Comparison of ENCODE assay signal across 9 cellular contexts in the genomic region with DNA sequence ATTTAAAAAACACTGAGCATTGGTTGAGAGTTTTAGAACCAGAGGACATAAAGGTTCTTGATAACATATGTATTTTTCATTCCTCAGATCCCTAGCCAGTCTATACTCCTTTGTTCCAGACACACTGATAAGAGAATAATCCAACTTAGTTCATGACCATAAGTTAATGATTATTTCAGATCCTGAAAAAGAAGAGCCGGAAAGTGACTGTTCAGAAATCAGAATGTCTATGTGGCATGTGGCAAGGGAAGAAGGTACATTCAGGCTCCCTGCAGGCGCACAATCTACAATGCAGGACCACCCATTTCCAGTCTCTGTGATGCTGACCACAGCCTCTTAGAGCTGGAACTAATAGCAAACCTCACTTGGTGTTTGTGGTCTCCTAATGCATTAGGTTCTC.
"Had no signal": no experiment of that assay in that cellular context is flagged by ENCODE, and none has a peak within 500 bp of the region (broad histone marks: within the 10 kb centered on the region; RNA-seq: fewer than 3 reads in every experiment).

No MANE protein-coding gene starts in this region.

- H3K4me3 ChIP-seq: GM23338, HAP-1 had no signal

- H3K9ac ChIP-seq: KMS-11 had no signal

- H3K4me2 ChIP-seq: GM23338, KMS-11 had no signal

- H3K27me3 Mint-ChIP-seq: IgD-negative memory B cell had no signal

- H3K36me3 ChIP-seq: HAP-1 had no signal

- H3K4me3 Mint-ChIP-seq: GM23338, HFFc6, IgD-negative memory B cell had no signal

- H3K4me1 ChIP-seq: HAP-1 had no signal

- H3K9me3 ChIP-seq: HAP-1 had no signal

- DNase-seq: H7, HFFc6, KBM-7 had no signal

- H3K36me3 Mint-ChIP-seq: IgD-negative memory B cell had no signal

- H3K27ac Mint-ChIP-seq: GM23338, HFFc6, IgD-negative memory B cell had no signal

- H3K4me1 Mint-ChIP-seq: IgD-negative memory B cell had no signal

- ATAC-seq: GM23338, HCT116 had no signal

- FAIRE-seq: HTR-8/SVneo had no signal

- H3K27ac ChIP-seq: KMS-11 had no signal
